ENCODE assay signal across 2 cellular contexts in the genomic region with DNA sequence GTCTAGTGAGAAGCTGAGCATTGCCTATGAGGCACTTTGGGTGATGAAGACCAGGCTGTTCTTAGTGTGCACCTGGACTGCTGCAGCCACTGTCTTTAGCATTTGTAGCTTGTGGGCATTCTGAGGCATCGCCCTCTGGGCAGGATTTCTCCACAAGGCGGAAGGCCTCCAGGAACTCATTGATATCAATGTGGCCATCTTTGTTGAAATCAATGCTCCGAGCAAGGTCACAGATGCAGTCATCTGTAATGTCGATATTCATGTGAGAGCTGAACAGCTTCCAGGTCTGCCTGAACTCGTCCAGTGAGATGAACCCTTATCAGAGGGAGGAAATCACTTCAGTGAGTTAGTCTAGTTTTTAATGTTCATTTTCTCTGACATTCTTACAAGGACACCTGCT.
TF ChIP-seq lines count a peak whose summit lies in the region.

No MANE protein-coding gene starts in this region.

TF ChIP-seq in GM23338, 12 proteins besides CTCF, POLR2A, EP300 and RAD21 (continues in another document):
- TF ChIP-seq JUNB (IDR thresholded peaks at IDR 0.05; ENCODE audit: unreplicated experiment) (no peak), ZNF114 (CRISPR knock-in tag; IDR thresholded peaks at IDR 0.05) (no peak), EZH2phosphoT487 (IDR thresholded peaks at IDR 0.05; ENCODE audit: unreplicated experiment) (no peak), ZNF331 (CRISPR knock-in tag; IDR thresholded peaks at IDR 0.05; ENCODE audit: low read depth) (no peak), POLR2AphosphoS5 (IDR thresholded peaks at IDR 0.05; ENCODE audit: low read depth) (no peak), CREB1 (CRISPR knock-in tag; IDR thresholded peaks at IDR 0.05; ENCODE audit: low read depth) (no peak), EZH2 (IDR thresholded peaks at IDR 0.05; ENCODE audit: low read depth, unreplicated experiment) (no peak), STAT1 (IDR thresholded peaks at IDR 0.05; ENCODE audit: unreplicated experiment) (no peak)
- TF ChIP-seq, protein P1, sequence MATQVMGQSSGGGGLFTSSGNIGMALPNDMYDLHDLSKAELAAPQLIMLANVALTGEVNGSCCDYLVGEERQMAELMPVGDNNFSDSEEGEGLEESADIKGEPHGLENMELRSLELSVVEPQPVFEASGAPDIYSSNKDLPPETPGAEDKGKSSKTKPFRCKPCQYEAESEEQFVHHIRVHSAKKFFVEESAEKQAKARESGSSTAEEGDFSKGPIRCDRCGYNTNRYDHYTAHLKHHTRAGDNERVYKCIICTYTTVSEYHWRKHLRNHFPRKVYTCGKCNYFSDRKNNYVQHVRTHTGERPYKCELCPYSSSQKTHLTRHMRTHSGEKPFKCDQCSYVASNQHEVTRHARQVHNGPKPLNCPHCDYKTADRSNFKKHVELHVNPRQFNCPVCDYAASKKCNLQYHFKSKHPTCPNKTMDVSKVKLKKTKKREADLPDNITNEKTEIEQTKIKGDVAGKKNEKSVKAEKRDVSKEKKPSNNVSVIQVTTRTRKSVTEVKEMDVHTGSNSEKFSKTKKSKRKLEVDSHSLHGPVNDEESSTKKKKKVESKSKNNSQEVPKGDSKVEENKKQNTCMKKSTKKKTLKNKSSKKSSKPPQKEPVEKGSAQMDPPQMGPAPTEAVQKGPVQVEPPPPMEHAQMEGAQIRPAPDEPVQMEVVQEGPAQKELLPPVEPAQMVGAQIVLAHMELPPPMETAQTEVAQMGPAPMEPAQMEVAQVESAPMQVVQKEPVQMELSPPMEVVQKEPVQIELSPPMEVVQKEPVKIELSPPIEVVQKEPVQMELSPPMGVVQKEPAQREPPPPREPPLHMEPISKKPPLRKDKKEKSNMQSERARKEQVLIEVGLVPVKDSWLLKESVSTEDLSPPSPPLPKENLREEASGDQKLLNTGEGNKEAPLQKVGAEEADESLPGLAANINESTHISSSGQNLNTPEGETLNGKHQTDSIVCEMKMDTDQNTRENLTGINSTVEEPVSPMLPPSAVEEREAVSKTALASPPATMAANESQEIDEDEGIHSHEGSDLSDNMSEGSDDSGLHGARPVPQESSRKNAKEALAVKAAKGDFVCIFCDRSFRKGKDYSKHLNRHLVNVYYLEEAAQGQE (IDR thresholded peaks at IDR 0.05; ENCODE audit: unreplicated experiment) = no peak
- TF ChIP-seq, protein P2, sequence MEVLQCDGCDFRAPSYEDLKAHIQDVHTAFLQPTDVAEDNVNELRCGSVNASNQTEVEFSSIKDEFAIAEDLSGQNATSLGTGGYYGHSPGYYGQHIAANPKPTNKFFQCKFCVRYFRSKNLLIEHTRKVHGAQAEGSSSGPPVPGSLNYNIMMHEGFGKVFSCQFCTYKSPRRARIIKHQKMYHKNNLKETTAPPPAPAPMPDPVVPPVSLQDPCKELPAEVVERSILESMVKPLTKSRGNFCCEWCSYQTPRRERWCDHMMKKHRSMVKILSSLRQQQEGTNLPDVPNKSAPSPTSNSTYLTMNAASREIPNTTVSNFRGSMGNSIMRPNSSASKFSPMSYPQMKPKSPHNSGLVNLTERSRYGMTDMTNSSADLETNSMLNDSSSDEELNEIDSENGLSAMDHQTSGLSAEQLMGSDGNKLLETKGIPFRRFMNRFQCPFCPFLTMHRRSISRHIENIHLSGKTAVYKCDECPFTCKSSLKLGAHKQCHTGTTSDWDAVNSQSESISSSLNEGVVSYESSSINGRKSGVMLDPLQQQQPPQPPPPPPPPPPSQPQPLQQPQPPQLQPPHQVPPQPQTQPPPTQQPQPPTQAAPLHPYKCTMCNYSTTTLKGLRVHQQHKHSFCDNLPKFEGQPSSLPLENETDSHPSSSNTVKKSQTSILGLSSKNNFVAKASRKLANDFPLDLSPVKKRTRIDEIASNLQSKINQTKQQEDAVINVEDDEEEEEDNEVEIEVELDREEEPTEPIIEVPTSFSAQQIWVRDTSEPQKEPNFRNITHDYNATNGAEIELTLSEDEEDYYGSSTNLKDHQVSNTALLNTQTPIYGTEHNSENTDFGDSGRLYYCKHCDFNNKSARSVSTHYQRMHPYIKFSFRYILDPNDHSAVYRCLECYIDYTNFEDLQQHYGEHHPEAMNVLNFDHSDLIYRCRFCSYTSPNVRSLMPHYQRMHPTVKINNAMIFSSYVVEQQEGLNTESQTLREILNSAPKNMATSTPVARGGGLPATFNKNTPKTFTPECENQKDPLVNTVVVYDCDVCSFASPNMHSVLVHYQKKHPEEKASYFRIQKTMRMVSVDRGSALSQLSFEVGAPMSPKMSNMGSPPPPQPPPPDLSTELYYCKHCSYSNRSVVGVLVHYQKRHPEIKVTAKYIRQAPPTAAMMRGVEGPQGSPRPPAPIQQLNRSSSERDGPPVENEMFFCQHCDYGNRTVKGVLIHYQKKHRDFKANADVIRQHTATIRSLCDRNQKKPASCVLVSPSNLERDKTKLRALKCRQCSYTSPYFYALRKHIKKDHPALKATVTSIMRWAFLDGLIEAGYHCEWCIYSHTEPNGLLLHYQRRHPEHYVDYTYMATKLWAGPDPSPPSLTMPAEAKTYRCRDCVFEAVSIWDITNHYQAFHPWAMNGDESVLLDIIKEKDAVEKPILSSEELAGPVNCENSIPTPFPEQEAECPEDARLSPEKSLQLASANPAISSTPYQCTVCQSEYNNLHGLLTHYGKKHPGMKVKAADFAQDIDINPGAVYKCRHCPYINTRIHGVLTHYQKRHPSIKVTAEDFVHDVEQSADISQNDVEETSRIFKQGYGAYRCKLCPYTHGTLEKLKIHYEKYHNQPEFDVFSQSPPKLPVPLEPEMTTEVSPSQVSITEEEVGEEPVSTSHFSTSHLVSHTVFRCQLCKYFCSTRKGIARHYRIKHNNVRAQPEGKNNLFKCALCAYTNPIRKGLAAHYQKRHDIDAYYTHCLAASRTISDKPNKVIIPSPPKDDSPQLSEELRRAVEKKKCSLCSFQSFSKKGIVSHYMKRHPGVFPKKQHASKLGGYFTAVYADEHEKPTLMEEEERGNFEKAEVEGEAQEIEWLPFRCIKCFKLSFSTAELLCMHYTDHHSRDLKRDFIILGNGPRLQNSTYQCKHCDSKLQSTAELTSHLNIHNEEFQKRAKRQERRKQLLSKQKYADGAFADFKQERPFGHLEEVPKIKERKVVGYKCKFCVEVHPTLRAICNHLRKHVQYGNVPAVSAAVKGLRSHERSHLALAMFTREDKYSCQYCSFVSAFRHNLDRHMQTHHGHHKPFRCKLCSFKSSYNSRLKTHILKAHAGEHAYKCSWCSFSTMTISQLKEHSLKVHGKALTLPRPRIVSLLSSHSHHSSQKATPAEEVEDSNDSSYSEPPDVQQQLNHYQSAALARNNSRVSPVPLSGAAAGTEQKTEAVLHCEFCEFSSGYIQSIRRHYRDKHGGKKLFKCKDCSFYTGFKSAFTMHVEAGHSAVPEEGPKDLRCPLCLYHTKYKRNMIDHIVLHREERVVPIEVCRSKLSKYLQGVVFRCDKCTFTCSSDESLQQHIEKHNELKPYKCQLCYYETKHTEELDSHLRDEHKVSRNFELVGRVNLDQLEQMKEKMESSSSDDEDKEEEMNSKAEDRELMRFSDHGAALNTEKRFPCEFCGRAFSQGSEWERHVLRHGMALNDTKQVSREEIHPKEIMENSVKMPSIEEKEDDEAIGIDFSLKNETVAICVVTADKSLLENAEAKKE (CRISPR knock-in tag; IDR thresholded peaks at IDR 0.05) = no peak

TF ChIP-seq in H1, 55 proteins besides CTCF, POLR2A, EP300 and RAD21 (continued from another document):
- TF ChIP-seq RFX5 (IDR thresholded peaks at IDR 0.05; ENCODE audit: borderline replicate concordance, low read depth, low read length) = no peak
- TF ChIP-seq SIN3A (conservative IDR thresholded peaks at IDR 0.05 in 1 of 2, IDR thresholded peaks at IDR 0.05 in 1 of 2; ENCODE audit: low read depth in 1 of 2, low read length in 2 of 2) = no peak
- no peak for TF ChIP-seq ASH2L (IDR thresholded peaks at IDR 0.05; ENCODE audit: low read length)
